ENCODE assay signal across 8 cellular contexts in the genomic region with DNA sequence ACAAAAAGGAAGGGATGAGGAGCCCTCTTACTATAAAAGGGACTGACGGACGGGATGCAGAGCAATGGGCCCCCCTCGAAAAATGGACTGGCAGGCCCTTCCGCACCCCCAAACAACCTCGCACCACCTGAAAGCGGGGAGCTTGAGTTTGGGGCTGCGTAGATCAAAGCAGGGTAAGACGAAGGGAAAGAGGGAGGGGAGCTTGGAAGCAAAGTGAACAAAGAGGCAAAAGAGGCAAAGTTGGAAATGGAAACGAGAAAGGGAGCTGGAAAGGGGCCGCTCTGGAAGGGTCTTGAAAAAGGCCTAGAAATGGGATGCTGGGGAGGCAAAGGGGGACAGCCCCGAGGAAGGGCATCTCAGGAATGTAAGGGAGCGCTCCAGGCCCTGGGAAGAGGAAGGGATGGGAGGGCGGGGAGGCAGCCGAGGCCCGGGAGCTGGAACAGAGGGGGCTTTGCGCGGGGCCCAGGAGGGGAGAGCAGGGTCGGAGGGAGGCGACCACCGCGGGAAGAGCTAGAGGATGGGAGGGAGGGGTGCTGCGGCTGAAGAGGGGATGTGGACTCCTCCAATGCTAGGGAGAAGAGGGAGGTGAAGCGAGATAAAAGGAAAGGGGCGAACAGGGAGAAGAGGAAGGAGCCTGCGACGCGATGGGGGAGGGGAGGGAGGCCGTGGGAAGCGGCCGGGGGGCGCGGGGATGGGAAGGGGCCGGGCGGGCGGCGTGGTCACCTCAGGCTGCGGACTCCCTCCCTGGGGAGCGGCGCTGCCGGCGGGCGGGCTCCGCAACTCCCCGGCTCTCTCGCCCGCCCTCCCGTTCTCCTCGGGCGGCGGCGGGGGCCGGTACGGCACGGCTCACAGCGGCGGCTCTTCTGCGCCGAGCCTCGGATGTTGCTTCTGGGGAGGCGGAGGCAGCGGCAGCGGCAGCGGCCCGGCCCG. TPM values are rescaled to one million over a fixed set of nuclear protein-coding genes. Genes with fewer than 3 reads are reported as not detected.
DNase-seq lines count a peak whose midpoint lies in the region; ATAC-seq and TF ChIP-seq lines count a peak whose summit lies in the region.

No MANE protein-coding gene starts in this region.

- H3K4me1 Mint-ChIP-seq in activated CD4-positive, alpha-beta memory T cell treated with anti-CD3 and anti-CD28 coated beads for 36 hours (ENCODE audit: low read depth) = peaks cover 34% of the 10 kb centered on the region

- peak overlapping the region; percentile 6; the same call in 1 of the 3 replicates for H2BK15ac ChIP-seq in IMR-90 (ENCODE audit: low read depth, low read length)

- peak overlapping the region; percentile 88 for H3K56ac ChIP-seq in IMR-90 (ENCODE audit: extremely low read depth, insufficient read depth, low read length)

- TF ChIP-seq CTCF in IMR-90 (conservative IDR thresholded peaks at IDR 0.05; ENCODE audit: low read depth, low read length) (no peak), esophagus muscularis mucosa (IDR thresholded peaks at IDR 0.05) (no peak), thyroid gland (IDR thresholded peaks at IDR 0.05) (no peak)

- peak overlapping the region; percentile 99 for H3K9ac ChIP-seq in IMR-90 (ENCODE audit: low read depth, low read length)
- H3K9ac ChIP-seq in muscle layer of colon (ENCODE audit: low read length) = peak overlapping the region; percentile 95

- TF ChIP-seq RAD21 in IMR-90 (IDR thresholded peaks at IDR 0.05; ENCODE audit: low read length) = no peak

- H3K14ac ChIP-seq in IMR-90 (replicated peaks; ENCODE audit: low read depth, low read length) = peak overlapping the region; percentile 99

- DNase-seq in Daoy (ENCODE audit: low read depth) (peak; percentile 45), IMR-90 (peak; percentile 28), esophagus muscularis mucosa (ENCODE audit: extremely low spot score) (no peak), thyroid gland (peak; percentile 43 to 47), pons (ENCODE audit: low spot score) (no peak)
- peak; percentile 35 for DNase-seq in activated CD4-positive, alpha-beta memory T cell treated with anti-CD3 and anti-CD28 coated beads for 36 hours

- H2AK9ac ChIP-seq in IMR-90 (replicated peaks; ENCODE audit: low read depth, low read length, poor library complexity) = peak overlapping the region; percentile 99

- BruUV-seq in IMR-90 (replicated peaks; lab: Mats Ljungman, UMichigan) = no TSS peak

- H3K27me3 ChIP-seq in IMR-90 (ENCODE audit: control insufficient read depth, insufficient read depth, low read length) (no peaks in the 10 kb centered on the region), esophagus muscularis mucosa (no peaks in the 10 kb centered on the region), muscle layer of colon (ENCODE audit: control insufficient read depth in 1 of 2, insufficient read depth in 2 of 2, low read length in 2 of 2) (no peaks in the 10 kb centered on the region), thyroid gland (no peaks in the 10 kb centered on the region)

- dilution Hi-C loops in IMR-90 (cut with HindIII; ENCODE audit: low sequenced_read_pairs, unreplicated experiment) = no loop called here

- TF ChIP-seq EP300 in esophagus muscularis mucosa (IDR thresholded peaks at IDR 0.05) = no peak

- no peaks in the 10 kb centered on the region for H3K27me3 Mint-ChIP-seq in activated CD4-positive, alpha-beta memory T cell treated with anti-CD3 and anti-CD28 coated beads for 36 hours

- peak overlapping the region; percentile 100 for H3K27ac Mint-ChIP-seq in activated CD4-positive, alpha-beta memory T cell treated with anti-CD3 and anti-CD28 coated beads for 36 hours

- intact Hi-C loops in IMR-90 (cut with micrococcal nuclease) (loop anchor here (2.0 to 10.0 kb wide), 3 partner anchors 52 to 766 kb away; partner anchors contain the start of gene UBLCP1), esophagus muscularis mucosa (cut with DNase I) (loop anchor here (1.0 kb wide), 1 partner anchor 52 kb away; no protein-coding TSS in a partner anchor), thyroid gland (cut with DNase I) (loop anchor here (5.0 kb wide), 1 partner anchor 51 kb away; no protein-coding TSS in a partner anchor)
- intact Hi-C loops in activated CD4-positive, alpha-beta memory T cell treated with anti-CD3 and anti-CD28 coated beads for 36 hours (cut with micrococcal nuclease) = loop anchor here (1.0 to 5.0 kb wide), 5 partner anchors 55 to 1936 kb away; partner anchors contain the start of genes PWWP2A, TTC1 and UBLCP1

- peak overlapping the region; percentile 76 for H3K23ac ChIP-seq in IMR-90 (ENCODE audit: low read depth, low read length)

- H3K36me3 Mint-ChIP-seq in activated CD4-positive, alpha-beta memory T cell treated with anti-CD3 and anti-CD28 coated beads for 36 hours = peaks cover 23% of the 10 kb centered on the region

- TF ChIP-seq POLR2A in IMR-90 (IDR thresholded peaks at IDR 0.05; ENCODE audit: low read depth, low read length) (no peak; the same call in 1 of the 2 replicates), esophagus muscularis mucosa (IDR thresholded peaks at IDR 0.05; ENCODE audit: low read depth) (no peak), thyroid gland (IDR thresholded peaks at IDR 0.05) (no peak)

- peak overlapping the region; percentile 100 for H3K27ac ChIP-seq in IMR-90 (ENCODE audit: insufficient read depth, low read length)
- H3K27ac ChIP-seq in esophagus muscularis mucosa (replicated peaks in 1 of 4) = peak overlapping the region; percentile 94 to 98 (median 96)
- H3K27ac ChIP-seq in muscle layer of colon (ENCODE audit: low read depth, low read length) = peak overlapping the region; percentile 94
- peak overlapping the region; percentile 89 to 91 (median 89) for H3K27ac ChIP-seq in thyroid gland

- H3K18ac ChIP-seq in IMR-90 (ENCODE audit: low read depth, low read length) = peak overlapping the region; percentile 86

- peak overlapping the region; percentile 60 for H3K4me2 ChIP-seq in IMR-90 (ENCODE audit: low read depth, low read length)

- 1% methylated on average over 28 of the region's 65 CpGs; no CpG with 5 or more reads in 1 of the 2 experiments for WGBS in IMR-90 (ENCODE audit: extremely low coverage in 2 of 2, insufficient read length in 1 of 2), 2 experiments
- under 1% methylated on average over 34 of the region's 65 CpGs for WGBS in esophagus muscularis mucosa
- WGBS in thyroid gland, 2 donors = 0 to 1% methylated on average over 29 to 37 of the region's 65 CpGs

- peak overlapping the region; percentile 98 for H2AK5ac ChIP-seq in IMR-90 (ENCODE audit: low read depth, low read length)

- H3K4ac ChIP-seq in IMR-90 (ENCODE audit: low read depth, low read length) = peak overlapping the region; percentile 99

- H3K36me3 ChIP-seq in IMR-90 (ENCODE audit: control insufficient read depth, insufficient read depth, low read length) (no peaks in the 10 kb centered on the region), esophagus muscularis mucosa (no peaks in the 10 kb centered on the region), muscle layer of colon (ENCODE audit: insufficient read depth, low read length) (no peaks in the 10 kb centered on the region), thyroid gland (no peaks in the 10 kb centered on the region)

- H2BK120ac ChIP-seq in IMR-90 (ENCODE audit: low read depth, low read length) = peak overlapping the region; percentile 39

- peaks cover 14% of the 10 kb centered on the region for H4K20me1 ChIP-seq in IMR-90 (ENCODE audit: insufficient read depth, low read length)

- peak overlapping the region; percentile 98 for H4K91ac ChIP-seq in IMR-90 (ENCODE audit: insufficient read depth, low read depth, low read length)

- POLR2A ChIA-PET in IMR-90 (lab: Charles Lee; ENCODE audit: unreplicated experiment) = interaction anchor here (0.6 kb wide), 1 partner anchor 1883 kb away, joined by 3 read pairs; no protein-coding TSS in a partner anchor
- POLR2A ChIA-PET in activated CD4-positive, alpha-beta memory T cell treated with anti-CD3 and anti-CD28 coated beads for 36 hours (lab: Charles Lee) = interaction anchor here (1.1 to 3.4 kb wide), 12 partner anchors 8 to 1963 kb away, joined by 3 to 28 read pairs (median 6); partner anchors contain the start of gene UBLCP1

- peak overlapping the region; percentile 45 for H2BK20ac ChIP-seq in IMR-90 (ENCODE audit: low read depth, low read length)

- H3K9me1 ChIP-seq in IMR-90 (ENCODE audit: insufficient read depth, low read length) = no peaks in the 10 kb centered on the region; the same call in 1 of the 2 replicates

- peak overlapping the region; percentile 96 for H4K5ac ChIP-seq in IMR-90 (ENCODE audit: low read depth, low read length)

- H3K9me3 ChIP-seq in IMR-90 (ENCODE audit: control insufficient read depth, insufficient read depth, low read length) (no peaks in the 10 kb centered on the region), esophagus muscularis mucosa (no peaks in the 10 kb centered on the region), muscle layer of colon (ENCODE audit: low read length) (no peaks in the 10 kb centered on the region), thyroid gland (no peaks in the 10 kb centered on the region)

- no peaks in the 10 kb centered on the region for H3K9me3 Mint-ChIP-seq in activated CD4-positive, alpha-beta memory T cell treated with anti-CD3 and anti-CD28 coated beads for 36 hours

- peaks cover 7% of the 10 kb centered on the region; the same call in 1 of the 2 replicates for H3K4me1 ChIP-seq in IMR-90 (ENCODE audit: control insufficient read depth, insufficient read depth, low read length)
- H3K4me1 ChIP-seq in esophagus muscularis mucosa = peaks cover 39 to 45% (median 44%) of the 10 kb centered on the region in 4 donors
- peaks cover 41% of the 10 kb centered on the region for H3K4me1 ChIP-seq in muscle layer of colon (ENCODE audit: insufficient read depth, low read length)
- H3K4me1 ChIP-seq in thyroid gland = peaks cover 15 to 31% of the 10 kb centered on the region in 2 donors

- H4K8ac ChIP-seq in IMR-90 (ENCODE audit: low read depth in 2 of 2, low read length in 2 of 2) = peak overlapping the region; percentile 92 to 98

- CTCF ChIA-PET in IMR-90 (lab: Yijun Ruan, JAX) = interaction anchor here (1.7 kb wide), 1 partner anchor 52 kb away, joined by 5 read pairs; no protein-coding TSS in a partner anchor
- CTCF ChIA-PET in activated CD4-positive, alpha-beta memory T cell treated with anti-CD3 and anti-CD28 coated beads for 36 hours (lab: Charles Lee) = interaction anchor here (1.2 to 3.8 kb wide), 4 partner anchors 50 to 128 kb away, joined by 3 to 34 read pairs (median 3); partner anchors contain the start of gene UBLCP1

- H2BK5ac ChIP-seq in IMR-90 (ENCODE audit: low read depth, low read length, poor library complexity, severe bottlenecking) = peak overlapping the region; percentile 79

- peak overlapping the region; percentile 92 for H2AFZ ChIP-seq in IMR-90 (replicated peaks; ENCODE audit: low read length, poor library complexity)

- ATAC-seq in GM21526 (IDR thresholded peaks at IDR 0.05; ENCODE audit: low FRiP score, unreplicated experiment) (peak; percentile 17), IMR-90 (ENCODE audit: low read depth) (peak; percentile 30)

- in situ Hi-C loops in IMR-90 (cut with MboI; ENCODE audit: low sequenced_read_pairs) = loop anchor here (5.0 kb wide), 1 partner anchor 51 kb away; no protein-coding TSS in a partner anchor

- peak overlapping the region; percentile 83 for H3K4me3 ChIP-seq in IMR-90 (ENCODE audit: insufficient read depth, low read depth, low read length)
- H3K4me3 ChIP-seq in esophagus muscularis mucosa = peak overlapping the region; percentile 96 to 99 (median 98)
- H3K4me3 ChIP-seq in muscle layer of colon (ENCODE audit: low read depth in 1 of 2, low read length in 2 of 2) = peak overlapping the region; percentile 59 to 79
- peak overlapping the region; percentile 21 to 84 (median 56) for H3K4me3 ChIP-seq in thyroid gland (replicated peaks in 1 of 3)

- H3K4me3 Mint-ChIP-seq in activated CD4-positive, alpha-beta memory T cell treated with anti-CD3 and anti-CD28 coated beads for 36 hours = peak overlapping the region; percentile 99

- peaks cover 8 to 10% of the 10 kb centered on the region in 2 experiments; a peak in 3 of 4 replicates for H3K79me1 ChIP-seq in IMR-90 (ENCODE audit: low read depth in 1 of 2, low read length in 2 of 2)

RNA-seq across cellular contexts. Expression of gene RNF145, which starts 0.6 kb away (rescaled TPM):
- total RNA-seq in Daoy (2014; rRNA removed; shearing (Covaris generic)) = 31.4 and 40.6 TPM in 2 replicates
- total RNA-seq in IMR-90 (2012; rRNA removed) (50.0 and 68.0 TPM in 2 replicates), esophagus muscularis mucosa (10 to 100 TPM; 50.5 to 84.1 (median 63.9) TPM), thyroid gland (10 to 100 TPM; 59.5 to 88.6 (median 75.6) TPM)
- polyA plus RNA-seq in IMR-90 (2012; rRNA removed) = 44.9 and 57.0 TPM in 2 replicates
- polyA plus RNA-seq in IMR-90 (2012; cell fraction: cytosol; rRNA removed) = 14.3 and 27.2 TPM in 2 replicates
- 8.4 and 77.6 TPM in 2 replicates for polyA plus RNA-seq in IMR-90 (2012; cell fraction: nucleus; rRNA removed; ENCODE audit: low replicate concordance)
- total RNA-seq in activated CD4-positive, alpha-beta memory T cell treated with anti-CD3 and anti-CD28 coated beads for 36 hours = 10 to 100 TPM; 91.4 to 92.6 TPM

RNA-seq across cellular contexts. Expression of gene UBLCP1, which starts 54.3 kb away (rescaled TPM):
- total RNA-seq in Daoy (2014; rRNA removed; shearing (Covaris generic)) = 59.3 and 86.7 TPM in 2 replicates
- total RNA-seq in IMR-90 (2012; rRNA removed) (11.7 and 23.1 TPM in 2 replicates), esophagus muscularis mucosa (10 to 100 TPM; 17.5 to 22.8 (median 21.1) TPM), thyroid gland (10 to 100 TPM; 14.9 to 21.1 (median 19.3) TPM)
- 13.0 and 17.5 TPM in 2 replicates for polyA plus RNA-seq in IMR-90 (2012; rRNA removed)
- polyA plus RNA-seq in IMR-90 (2012; cell fraction: cytosol; rRNA removed) = 1.4 and 5.3 TPM in 2 replicates
- 0.42 and 5.4 TPM in 2 replicates for polyA plus RNA-seq in IMR-90 (2012; cell fraction: nucleus; rRNA removed; ENCODE audit: low replicate concordance)
- 10 to 100 TPM; 32.9 to 34.4 TPM for total RNA-seq in activated CD4-positive, alpha-beta memory T cell treated with anti-CD3 and anti-CD28 coated beads for 36 hours

Comparison
In these comparisons a context has a peak if more than half of its experiments do, and no peak if none do; other contexts are left out.
1. DNase-seq: peak in Daoy (single experiment), IMR-90 (single experiment), activated CD4-positive, alpha-beta memory T cell treated with anti-CD3 and anti-CD28 coated beads for 36 hours (single experiment) and thyroid gland (2 of 2); none in esophagus muscularis mucosa (single experiment) and pons (single experiment).
2. Peak in every context shown above with its lines, with median percentiles within 50 percentile points of each other: H3K27ac ChIP-seq and H3K4me3 ChIP-seq.